ENCODE assay signal across 16 cellular contexts in the genomic region with DNA sequence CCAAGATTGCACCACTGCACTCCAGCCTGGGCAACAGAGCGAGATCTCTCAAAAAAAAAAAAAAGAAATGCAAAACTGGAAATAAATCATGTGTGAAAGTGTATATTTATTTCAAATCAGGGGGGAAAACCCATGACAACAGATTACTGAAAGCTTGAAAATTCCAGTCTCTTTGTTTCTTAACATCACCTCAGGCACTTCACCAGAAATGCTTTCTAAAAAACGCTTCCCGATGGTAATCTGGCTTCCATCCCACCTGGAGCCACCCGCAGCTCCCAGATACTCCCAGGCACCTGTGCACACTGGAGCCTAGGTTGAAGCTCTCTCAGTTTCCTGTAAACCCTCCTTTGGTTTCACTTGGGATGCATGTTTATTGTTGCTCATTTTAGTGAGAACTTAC. TPM values are rescaled to one million over a fixed set of nuclear protein-coding genes. Genes with fewer than 3 reads are reported as not detected.
DNase-seq lines count a peak whose midpoint lies in the region; ATAC-seq, FAIRE-seq and TF ChIP-seq lines count a peak whose summit lies in the region.
"Had no signal": no experiment of that assay in that cellular context is flagged by ENCODE, and none has a peak within 500 bp of the region (broad histone marks: within the 10 kb centered on the region; RNA-seq: fewer than 3 reads in every experiment).

No MANE protein-coding gene starts in this region.

- no peak for TF ChIP-seq POLR2A in GM12878 (IDR thresholded peaks at IDR 0.05; ENCODE audit: low read depth, low read length)

- H4K20me1 ChIP-seq in GM12878 (ENCODE audit: control insufficient read depth, insufficient read depth): no peaks in the 10 kb centered on the region

- H3K27me3 ChIP-seq in GM12878 (replicated peaks in 1 of 2; ENCODE audit: control insufficient read depth in 2 of 2, insufficient read depth in 2 of 2, low read length in 1 of 2): no peaks in the 10 kb centered on the region

- TF ChIP-seq CTCF in HFFc6 (IDR thresholded peaks at IDR 0.05) (no peak), GM12878 (IDR thresholded peaks at IDR 0.05 in 2 of 3, conservative IDR thresholded peaks at IDR 0.05 in 1 of 3; ENCODE audit: control insufficient read depth in 2 of 3, extremely low read depth in 1 of 3, insufficient read depth in 1 of 3, low read depth in 3 of 3, low read length in 3 of 3) (no peak)

- no peak overlapping the region for H3K4me2 ChIP-seq in GM12878 (ENCODE audit: control insufficient read depth, insufficient read depth)

- H2AFZ ChIP-seq in GM12878 (ENCODE audit: control insufficient read depth, low read depth, low read length): no peak overlapping the region

- TF ChIP-seq RAD21 in GM12878 (IDR thresholded peaks at IDR 0.05; ENCODE audit: insufficient read depth, low read depth, low read length): no peak

- DNase-seq in HFFc6 (no peak), GM12878 (ENCODE audit: low read depth, low spot score) (no peak), kidney tubule cell (ENCODE audit: low spot score) (peak; percentile 76), NCI-H1417 treated with DMSO at 0.1 percent for 48 hours (lab: John Stamatoyannopoulos, UW) (no peak), anterior cingulate cortex (lab: John Stamatoyannopoulos, UW) (no peak)
- no peak for DNase-seq in stimulated activated naive B cell treated with anti-CD40 and anti-IgM and Interleukin-4, amounts not matched to agents 10 μg/mL and 1 μg/mL and 100 μg/mL, for 72 hours
- DNase-seq: activated CD4-positive, CD25-positive, alpha-beta regulatory T cell treated with anti-CD3 and anti-CD28 coated beads, Interleukin-2, amount 50 U/mL, for 72 hours; activated T-cell treated with anti-CD3 and anti-CD28 coated beads, Interleukin-2, amount 50 U/mL, for 24 hours; naive thymus-derived CD8-positive, alpha-beta T cell; NCI-H1694 treated with DMSO at 0.1 percent for 48 hours; NCI-H774 had no signal

- H3K4me1 ChIP-seq in GM12878 (ENCODE audit: control insufficient read depth, insufficient read depth, low read length): peaks cover 31% of the 10 kb centered on the region

- no peaks in the 10 kb centered on the region for H3K9me3 Mint-ChIP-seq in HFFc6
- H3K9me3 Mint-ChIP-seq in stimulated activated naive B cell treated with anti-CD40 and anti-IgM and Interleukin-4, amounts not matched to agents 10 μg/mL and 1 μg/mL and 100 μg/mL, for 72 hours: peaks cover 0 to 2% of the 10 kb centered on the region in 2 donors
- H3K9me3 Mint-ChIP-seq: activated T-cell treated with anti-CD3 and anti-CD28 coated beads, Interleukin-2, amount 50 U/mL, for 24 hours had no signal

- no peak overlapping the region for H3K9ac ChIP-seq in GM12878 (ENCODE audit: control insufficient read depth, insufficient read depth, low read length)

- RAD21 ChIA-PET in GM12878 (lab: Charles Lee; ENCODE audit: unreplicated experiment): no interaction called here

- ATAC-seq in GM12878 (no peak), GM18873 (IDR thresholded peaks at IDR 0.05; ENCODE audit: low FRiP score, unreplicated experiment) (no peak), GM18858 (IDR thresholded peaks at IDR 0.05; ENCODE audit: unreplicated experiment) (no peak)
- ATAC-seq in stimulated activated naive B cell treated with anti-CD40 and anti-IgM and Interleukin-4, amounts not matched to agents 10 μg/mL and 1 μg/mL and 100 μg/mL, for 72 hours (replicated peaks): no peak
- ATAC-seq: naive thymus-derived CD8-positive, alpha-beta T cell had no signal

- H3K27ac Mint-ChIP-seq in HFFc6: peak overlapping the region; percentile 96
- H3K27ac Mint-ChIP-seq in stimulated activated naive B cell treated with anti-CD40 and anti-IgM and Interleukin-4, amounts not matched to agents 10 μg/mL and 1 μg/mL and 100 μg/mL, for 72 hours: peak overlapping the region; percentile 88

- CTCF ChIA-PET in GM12878 (lab: Yijun Ruan, JAX): interaction anchor here (0.9 to 9.1 kb wide), 3 partner anchors 9 to 98 kb away, joined by 3 to 122 read pairs (median 4); no protein-coding TSS in a partner anchor

- H3K36me3 ChIP-seq in GM12878 (ENCODE audit: control insufficient read depth in 2 of 2, insufficient read depth in 2 of 2, low read length in 1 of 2): no peaks in the 10 kb centered on the region; a peak in 1 of 4 replicates

- no peak overlapping the region; the same call in 1 of the 2 replicates for H3K4me3 Mint-ChIP-seq in HFFc6
- H3K4me3 Mint-ChIP-seq in stimulated activated naive B cell treated with anti-CD40 and anti-IgM and Interleukin-4, amounts not matched to agents 10 μg/mL and 1 μg/mL and 100 μg/mL, for 72 hours: no peak overlapping the region
- H3K4me3 Mint-ChIP-seq: activated T-cell treated with anti-CD3 and anti-CD28 coated beads, Interleukin-2, amount 50 U/mL, for 24 hours; naive thymus-derived CD8-positive, alpha-beta T cell had no signal

- intact Hi-C loops in GM12878 (cut with micrococcal nuclease; ENCODE audit: unreplicated experiment): loop anchor here (5.0 to 10.0 kb wide), 2 partner anchors 40 to 312 kb away; no protein-coding TSS in a partner anchor

- H3K27ac ChIP-seq in GM12878 (ENCODE audit: control insufficient read depth, insufficient read depth): no peak overlapping the region; the same call in 1 of the 2 replicates
- H3K27ac ChIP-seq: C4-2B, SK-N-MC had no signal

- in situ Hi-C loops in GM12878 (cut with MboI): no loop called here

- no TSS peak for BruUV-seq in GM12878 (replicated peaks; lab: Mats Ljungman, UMichigan)

- WGBS in GM12878 (ENCODE audit: insufficient coverage, insufficient replicate concordance, low lambda C conversion rate, missing lambda C conversion rate): 41% methylated on average over 3 of the region's 4 CpGs

- H3K4me1 Mint-ChIP-seq in HFFc6 (ENCODE audit: low read depth): peaks cover 92% of the 10 kb centered on the region
- peaks cover 36 to 49% of the 10 kb centered on the region in 2 donors for H3K4me1 Mint-ChIP-seq in stimulated activated naive B cell treated with anti-CD40 and anti-IgM and Interleukin-4, amounts not matched to agents 10 μg/mL and 1 μg/mL and 100 μg/mL, for 72 hours

- no peak for FAIRE-seq in GM12878 (lab: Jason Lieb, UNC)

- SMC1A ChIA-PET in GM12878 (lab: Charles Lee; ENCODE audit: uncharacterized antibody, unreplicated experiment): interaction anchor here (0.7 to 4.0 kb wide), 4 partner anchors 15 to 97 kb away, joined by 3 to 44 read pairs (median 6); no protein-coding TSS in a partner anchor

- no peaks in the 10 kb centered on the region for H3K36me3 Mint-ChIP-seq in HFFc6 (ENCODE audit: low read depth)
- peaks cover 0 to 3% of the 10 kb centered on the region in 2 donors for H3K36me3 Mint-ChIP-seq in stimulated activated naive B cell treated with anti-CD40 and anti-IgM and Interleukin-4, amounts not matched to agents 10 μg/mL and 1 μg/mL and 100 μg/mL, for 72 hours

- TF ChIP-seq EP300 in GM12878 (IDR thresholded peaks at IDR 0.05; ENCODE audit: borderline replicate concordance in 1 of 2, control insufficient read depth in 1 of 2, low read depth in 2 of 2, low read length in 2 of 2): no peak

- peaks cover 2% of the 10 kb centered on the region; the same call in 2 of the 3 replicates for H3K9me3 ChIP-seq in GM12878 (replicated peaks; ENCODE audit: control insufficient read depth, insufficient read depth, low read length)

- no peaks in the 10 kb centered on the region for H3K79me2 ChIP-seq in GM12878 (ENCODE audit: control insufficient read depth, insufficient read depth, low read length)

- H3K27me3 Mint-ChIP-seq in HFFc6 (ENCODE audit: insufficient read depth): no peaks in the 10 kb centered on the region
- H3K27me3 Mint-ChIP-seq in stimulated activated naive B cell treated with anti-CD40 and anti-IgM and Interleukin-4, amounts not matched to agents 10 μg/mL and 1 μg/mL and 100 μg/mL, for 72 hours: no peaks in the 10 kb centered on the region
- H3K27me3 Mint-ChIP-seq: activated T-cell treated with anti-CD3 and anti-CD28 coated beads, Interleukin-2, amount 50 U/mL, for 24 hours; IgD-negative memory B cell had no signal

- H3K4me3 ChIP-seq in GM12878: no peak overlapping the region
- H3K4me3 ChIP-seq: SK-N-MC had no signal

- POLR2A ChIA-PET in GM12878 (lab: Charles Lee): interaction anchor here (1.1 kb wide), 1 partner anchor 38 kb away, joined by 3 read pairs; no protein-coding TSS in a partner anchor

TF ChIP-seq in GM12878, 131 proteins besides CTCF, POLR2A, EP300 and RAD21 (continues in another document):
- no peak; the same call in 1 of the 2 replicates for TF ChIP-seq IKZF1 (conservative IDR thresholded peaks at IDR 0.05)

RNA-seq across cellular contexts. Expression of gene ITGB6, which starts 7.2 kb away (rescaled TPM):
- under 1 TPM in 2 of 6 experiments, not detected in 4; 0.33 TPM for total RNA-seq in HFFc6 (2021; fragmentation: NEBNext Ultra II Directional; extraction: Animal tissue kit (Norgen Biotek cat#: 25700))
- not detected in 2 replicates for total RNA-seq in GM12878 (2013; cell fraction: nucleolus; rRNA removed)
- not detected in 2 replicates for total RNA-seq in GM12878 (2014; rRNA removed)
- not detected in 2 replicates for total RNA-seq in GM12878 (2014; rRNA removed; fragmentation: Illumina TruSeq; extraction: Trizol)
- not detected in 2 replicates for total RNA-seq in GM12878 (2021)
- polyA plus RNA-seq in GM12878 (2011; ENCODE audit: low read depth): not detected
- 0.04 and 0.10 TPM in 2 replicates for polyA plus RNA-seq in GM12878 (2011; rRNA removed)
- 0.04 and 0.05 TPM in 2 replicates for polyA plus RNA-seq in GM12878 (2011; cell fraction: cytosol; rRNA removed)
- 0.04 and 0.07 TPM in 2 replicates for polyA plus RNA-seq in GM12878 (2011; cell fraction: nucleus; rRNA removed)
- polyA plus RNA-seq in GM12878 (2012): not detected in 2 replicates
- not detected in 2 replicates for polyA plus RNA-seq in GM12878 (2014; fragmentation: Illumina TruSeq; extraction: Trizol)
- not detected for polyA plus RNA-seq in GM12878 (2014; fragmentation: Nextera tagmentation; extraction: Ambion mirVana)
- not detected in 2 replicates for polyA plus RNA-seq in GM12878 (2014; rRNA removed)
- polyA plus RNA-seq in GM12878 (2016; fragmentation: Nextera tagmentation; extraction: Ambion mirVana): not detected
- polyA minus RNA-seq in GM12878 (2011; rRNA and poly(A)+ RNA removed): 0.07 TPM in 1 of 2 replicates, not detected in the other
- polyA minus RNA-seq in GM12878 (2011; cell fraction: cytosol; rRNA and poly(A)+ RNA removed): not detected in 2 replicates
- polyA minus RNA-seq in GM12878 (2011; cell fraction: nucleus; rRNA and poly(A)+ RNA removed): not detected in 2 replicates
- total RNA-seq: naive thymus-derived CD8-positive, alpha-beta T cell had no signal
- polyA plus RNA-seq: IgD-negative memory B cell; naive thymus-derived CD8-positive, alpha-beta T cell had no signal
